Comparison of ENCODE assay signal across 15 cellular contexts in genomic region chr12:125122668-125123067, GRCh38. TPM values are rescaled to one million over a fixed set of nuclear protein-coding genes. Genes with fewer than 3 reads are reported as not detected.
DNase-seq lines count a peak whose midpoint lies in the region; ATAC-seq, FAIRE-seq and TF ChIP-seq lines count a peak whose summit lies in the region.
"Had no signal": no experiment of that assay in that cellular context is flagged by ENCODE, and none has a peak within 500 bp of the region (broad histone marks: within the 10 kb centered on the region; RNA-seq: fewer than 3 reads in every experiment).

No MANE protein-coding gene starts in this region.

- H3K23ac ChIP-seq in H1 (ENCODE audit: insufficient read length): no peak overlapping the region

- in situ Hi-C loops in SK-MEL-5 (cut with HindIII; ENCODE audit: low pct_unique_long_range_greater_than_20kb, low sequenced_read_pairs): no loop called here

- no peak overlapping the region for H3K4me3 Mint-ChIP-seq in memory B cell
- H3K4me3 Mint-ChIP-seq: CD4-positive, alpha-beta memory T cell had no signal

- H2BK120ac ChIP-seq in H1 (replicated peaks; ENCODE audit: low read depth, low read length): no peak overlapping the region

- no peak overlapping the region for H4K8ac ChIP-seq in H1 (ENCODE audit: extremely low read depth, insufficient read depth, low read length)

- no peak overlapping the region for H3K4me3 ChIP-seq in H1 (ENCODE audit: extremely low read depth in 1 of 4, insufficient read depth in 2 of 4, low read depth in 3 of 4, low read length in 4 of 4)
- H3K4me3 ChIP-seq: A549, GM12878, HAP-1 had no signal

- no peak overlapping the region for H3K9ac ChIP-seq in H1 (replicated peaks in 1 of 4; ENCODE audit: extremely low read depth in 1 of 4, low read depth in 3 of 4, low read length in 3 of 4)

- no peak for FAIRE-seq in H1 (lab: Jason Lieb, UNC)
- FAIRE-seq: A549, GM12878, GM18507 had no signal

- no peak overlapping the region for H2BK20ac ChIP-seq in H1 (ENCODE audit: low read length)

- H3K4ac ChIP-seq in H1 (replicated peaks; ENCODE audit: insufficient read length, low read depth, low read length): no peak overlapping the region

- H3K14ac ChIP-seq in H1 (ENCODE audit: insufficient read length): no peak overlapping the region

- no peak overlapping the region for H3K27ac ChIP-seq in H1 (ENCODE audit: low read depth, low read length)
- H3K27ac ChIP-seq: A549, C4-2B, HL-60 had no signal

- H3K79me1 ChIP-seq in H1 (ENCODE audit: low read depth, low read length): peaks cover 4% of the 10 kb centered on the region; the same call in 1 of the 2 replicates

- no peak overlapping the region for H2BK15ac ChIP-seq in H1 (ENCODE audit: low read length)

- H3K79me2 ChIP-seq in H1 (ENCODE audit: control insufficient read depth in 1 of 2, insufficient read depth in 2 of 2, low read length in 2 of 2): no peaks in the 10 kb centered on the region

- H2AFZ ChIP-seq in H1 (ENCODE audit: low read length): no peak overlapping the region

- DNase-seq in SK-MEL-5 (ENCODE audit: low read depth, low spot score) (peak; percentile 11), H1 (ENCODE audit: low read depth in 1 of 2, low spot score in 2 of 2) (peak in 1 of 2 experiments; percentile 63), memory B cell (ENCODE audit: low spot score in 2 of 2) (no peak)
- no peak for DNase-seq in NK-92 treated with Interleukin-12 subunit alpha and Interleukin-12 subunit beta, amount 100 ng/mL, for 24 hours (lab: John Stamatoyannopoulos, UW)
- DNase-seq: BE2C; CD4-positive, alpha-beta memory T cell; DMS79 had no signal

- POLR2A ChIA-PET in H1 (lab: Charles Lee; ENCODE audit: partially characterized antibody): interaction anchor here (1.9 kb wide), 1 partner anchor 165 kb away, joined by 7 read pairs; no protein-coding TSS in a partner anchor

- H3K56ac ChIP-seq in H1 (replicated peaks; ENCODE audit: insufficient read length, low read depth, low read length): no peak overlapping the region

- TF ChIP-seq EP300 in H1 (IDR thresholded peaks at IDR 0.05; ENCODE audit: borderline replicate concordance in 1 of 2, low read depth in 2 of 2, low read length in 2 of 2): no peak

- TF ChIP-seq CTCF in H1 (IDR thresholded peaks at IDR 0.05; ENCODE audit: control extremely low read depth in 1 of 3, insufficient read depth in 1 of 3, low read depth in 1 of 3, low read length in 3 of 3): peak; percentile 48 to 62 (median 50)

- ATAC-seq in memory B cell (ENCODE audit: low read depth): no peak
- no peak for ATAC-seq in HG03432 (IDR thresholded peaks at IDR 0.05; ENCODE audit: unreplicated experiment)
- no peak for ATAC-seq in HG02763 (IDR thresholded peaks at IDR 0.05; ENCODE audit: unreplicated experiment)
- ATAC-seq: A549, GM12878 had no signal

- no peak overlapping the region for H2AK5ac ChIP-seq in H1 (ENCODE audit: low read depth, low read length)

- no peaks in the 10 kb centered on the region for H3K4me1 ChIP-seq in H1 (replicated peaks in 1 of 4; ENCODE audit: control insufficient read depth in 3 of 4, insufficient read depth in 4 of 4, low read length in 3 of 4)
- H3K4me1 ChIP-seq: HAP-1 had no signal

- TF ChIP-seq RAD21 in H1 (IDR thresholded peaks at IDR 0.05 in 1 of 2, conservative IDR thresholded peaks at IDR 0.05 in 1 of 2; ENCODE audit: low read depth in 2 of 2, low read length in 2 of 2): peak; percentile 46 to 68

- H3K36me3 Mint-ChIP-seq in memory B cell: peaks cover 18% of the 10 kb centered on the region

- H3K9me3 ChIP-seq in H1 (ENCODE audit: insufficient read depth in 2 of 2, low read depth in 1 of 2, low read length in 1 of 2): no peaks in the 10 kb centered on the region
- H3K9me3 ChIP-seq: A549, BE2C, HAP-1 had no signal

- no peak overlapping the region for H4K91ac ChIP-seq in H1 (replicated peaks; ENCODE audit: insufficient read length, low read length)

- H3K9me3 Mint-ChIP-seq in memory B cell: no peaks in the 10 kb centered on the region
- H3K9me3 Mint-ChIP-seq: CD4-positive, alpha-beta memory T cell had no signal

- H2BK5ac ChIP-seq in H1 (ENCODE audit: low read depth, low read length): no peak overlapping the region

- H3K18ac ChIP-seq in H1 (ENCODE audit: extremely low read depth, low read length): no peak overlapping the region

- no peak overlapping the region for H4K5ac ChIP-seq in H1 (ENCODE audit: insufficient read length, low read depth, low read length)

- H4K20me1 ChIP-seq in H1 (replicated peaks in 1 of 2; ENCODE audit: control insufficient read depth in 1 of 2, insufficient read depth in 2 of 2, low read length in 2 of 2): peaks cover 0 to 7% of the 10 kb centered on the region in 2 experiments

- peak overlapping the region; percentile 28 for H3K27ac Mint-ChIP-seq in memory B cell

- no peak for TF ChIP-seq POLR2A in H1 (IDR thresholded peaks at IDR 0.05; ENCODE audit: control extremely low read depth in 1 of 2, low read depth in 2 of 2, low read length in 2 of 2)

- H3K23me2 ChIP-seq in H1 (ENCODE audit: low read depth, low read length): no peaks in the 10 kb centered on the region

- H2BK12ac ChIP-seq in H1 (ENCODE audit: low read depth, low read length): no peak overlapping the region

- no peaks in the 10 kb centered on the region for H3K27me3 Mint-ChIP-seq in memory B cell
- H3K27me3 Mint-ChIP-seq: CD4-positive, alpha-beta memory T cell had no signal

- peaks cover 3% of the 10 kb centered on the region for H3K4me1 Mint-ChIP-seq in memory B cell
- H3K4me1 Mint-ChIP-seq: CD4-positive, alpha-beta memory T cell had no signal

- WGBS in H1 (ENCODE audit: extremely low coverage in 1 of 2, insufficient coverage in 1 of 2, insufficient read length in 1 of 2, insufficient replicate concordance in 2 of 2, low coverage in 1 of 2, low lambda C conversion rate in 2 of 2, missing lambda C conversion rate in 1 of 2), 2 experiments: 81% methylated on average over 14 of the region's 14 CpGs; no CpG with 5 or more reads in 1 of the 2 experiments

- H3K27me3 ChIP-seq in H1 (replicated peaks in 1 of 4; ENCODE audit: control insufficient read depth in 3 of 4, extremely low read depth in 1 of 4, insufficient read depth in 3 of 4, low read length in 3 of 4): no peaks in the 10 kb centered on the region
- H3K27me3 ChIP-seq: BE2C had no signal

- H3K4me2 ChIP-seq in H1 (ENCODE audit: insufficient read depth in 1 of 2, low read depth in 2 of 2, low read length in 2 of 2): no peak overlapping the region
- H3K4me2 ChIP-seq: A549 had no signal

- CTCF ChIA-PET in H1 (lab: Charles Lee; ENCODE audit: partially characterized antibody): interaction anchor here (0.6 to 2.6 kb wide), 12 partner anchors 9 to 200 kb away, joined by 3 to 9 read pairs (median 4); no protein-coding TSS in a partner anchor

- peaks cover 4 to 42% (median 17%) of the 10 kb centered on the region in 4 experiments; a peak in 7 of 8 replicates for H3K36me3 ChIP-seq in H1 (ENCODE audit: control insufficient read depth in 2 of 4, insufficient read depth in 4 of 4, low read length in 3 of 4)

TF ChIP-seq in H1, 55 proteins besides CTCF, POLR2A, EP300 and RAD21 (continues in another document):
- TF ChIP-seq RNF2 (IDR thresholded peaks at IDR 0.05; ENCODE audit: borderline replicate concordance, low read depth, low read length, missing control alignments, poor library complexity, severe bottlenecking) (no peak), CREB1 (IDR thresholded peaks at IDR 0.05) (no peak), RFX5 (IDR thresholded peaks at IDR 0.05; ENCODE audit: borderline replicate concordance, low read depth, low read length) (no peak), CEBPB (IDR thresholded peaks at IDR 0.05; ENCODE audit: low read depth, low read length) (no peak), TAF7 (optimal IDR thresholded peaks at IDR 0.05; ENCODE audit: borderline replicate concordance, low read depth, low read length) (no peak), SP4 (IDR thresholded peaks at IDR 0.05; ENCODE audit: low read length) (no peak), SAP30 (IDR thresholded peaks at IDR 0.05; ENCODE audit: insufficient read depth, insufficient replicate concordance, low read length) (no peak), BCL11A (IDR thresholded peaks at IDR 0.05; ENCODE audit: low read depth in 2 of 2, low read length in 2 of 2) (no peak), HDAC6 (IDR thresholded peaks at IDR 0.05; ENCODE audit: low read depth, low read length) (no peak), SIN3A (conservative IDR thresholded peaks at IDR 0.05 in 1 of 2, IDR thresholded peaks at IDR 0.05 in 1 of 2; ENCODE audit: low read depth in 1 of 2, low read length in 2 of 2) (no peak), BRCA1 (IDR thresholded peaks at IDR 0.05; ENCODE audit: low read depth, low read length) (no peak)

RNA-seq across cellular contexts. Expression of gene AACS, which starts 57.4 kb away (rescaled TPM):
- 13.0 and 13.8 TPM in 2 replicates for total RNA-seq in SK-MEL-5 (2014; rRNA removed; shearing (Covaris generic))
- 15.4 and 26.6 TPM in 2 replicates for polyA plus RNA-seq in SK-MEL-5 (2015; cell fraction: cytosol; rRNA removed)
- 18.4 and 18.9 TPM in 2 replicates for polyA plus RNA-seq in SK-MEL-5 (2015; cell fraction: nucleus; rRNA removed)
- total RNA-seq in H1 (2021; fragmentation: NEBNext Ultra II Directional; extraction: Animal tissue kit (Norgen Biotek cat#: 25700)): 52.4 and 54.6 TPM in 2 replicates
- 51.9 and 60.8 TPM in 2 replicates for polyA plus RNA-seq in H1 (2011; rRNA removed)
- 40.7 TPM for polyA plus RNA-seq in H1 (2011; cell fraction: cytosol; rRNA removed)
- polyA plus RNA-seq in H1 (2011; cell fraction: nucleus; rRNA removed): 79.8 TPM
- 44.6 to 57.4 TPM (median 56.9 TPM) in 4 replicates for polyA plus RNA-seq in H1 (2012, experiment 1 of 2)
- polyA plus RNA-seq in H1 (2012, experiment 2 of 2): 57.2 TPM
- polyA plus RNA-seq in H1 (2013, experiment 1 of 2): 26.7 TPM
- 25.2 TPM for polyA plus RNA-seq in H1 (2013, experiment 2 of 2)
- 66.1 and 81.3 TPM in 2 replicates for polyA minus RNA-seq in H1 (2011; rRNA and poly(A)+ RNA removed)
- 36.7 TPM for polyA minus RNA-seq in H1 (2011; cell fraction: cytosol; rRNA and poly(A)+ RNA removed)
- polyA minus RNA-seq in H1 (2011; cell fraction: nucleus; rRNA and poly(A)+ RNA removed): 35.1 TPM
